2 cellular contexts compared by ENCODE assay signal in the genomic region with DNA sequence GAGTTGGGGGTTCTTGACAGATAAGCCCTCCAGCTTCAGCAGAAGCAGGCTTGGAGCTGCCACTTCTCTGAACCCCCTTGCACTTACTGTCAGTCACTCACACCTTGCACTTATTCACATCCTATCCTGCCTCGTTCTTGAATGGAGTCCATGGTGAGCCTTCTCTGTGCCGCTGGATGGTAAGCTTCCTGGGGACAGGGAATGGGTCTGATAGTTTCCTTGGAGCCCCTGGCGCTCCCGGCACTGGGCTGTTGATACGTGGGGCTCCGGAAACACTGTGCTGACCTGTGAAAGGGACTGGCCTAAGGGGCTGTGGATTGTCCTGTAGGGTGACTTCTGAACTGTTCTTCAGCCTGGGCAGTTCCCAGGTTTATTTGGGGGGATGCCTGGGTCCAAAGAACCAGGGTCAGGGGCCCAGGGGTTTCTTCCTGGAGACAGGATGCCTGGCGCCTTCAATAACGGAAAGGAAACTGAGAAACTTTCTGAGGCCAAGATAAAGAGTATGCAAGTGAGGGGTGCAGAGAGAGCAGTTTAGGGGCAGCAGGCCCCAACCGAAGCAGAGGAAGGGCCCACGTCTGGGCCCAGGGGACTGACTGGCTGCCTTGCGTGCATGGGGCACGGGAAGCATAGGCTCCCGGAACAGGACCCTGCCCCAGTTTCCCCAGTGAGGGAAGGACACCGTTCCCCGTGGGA.
A peak's percentile ranks its signal among the peaks of the same experiment; 100 is the strongest.
TF ChIP-seq lines count a peak whose summit lies in the region.

No MANE protein-coding gene starts in this region.

TF ChIP-seq in IMR-90, 13 proteins besides CTCF, POLR2A, EP300 and RAD21:
- TF ChIP-seq BHLHE40 (IDR thresholded peaks at IDR 0.05; ENCODE audit: low read depth, low read length) (no peak), NFE2L2 (IDR thresholded peaks at IDR 0.05; ENCODE audit: low read depth, low read length) (no peak), MAFK (IDR thresholded peaks at IDR 0.05; ENCODE audit: low read depth, low read length) (no peak), ELK1 (IDR thresholded peaks at IDR 0.05; ENCODE audit: borderline replicate concordance, low read depth, low read length) (no peak), RCOR1 (IDR thresholded peaks at IDR 0.05; ENCODE audit: insufficient replicate concordance, low read length) (no peak), MAZ (IDR thresholded peaks at IDR 0.05; ENCODE audit: borderline replicate concordance, low read depth, low read length) (no peak), RFX5 (IDR thresholded peaks at IDR 0.05; ENCODE audit: low read depth, low read length) (no peak), CHD1 (IDR thresholded peaks at IDR 0.05; ENCODE audit: low read depth, low read length) (no peak), MXI1 (IDR thresholded peaks at IDR 0.05; ENCODE audit: borderline replicate concordance, low read depth, low read length) (no peak), SMC3 (IDR thresholded peaks at IDR 0.05; ENCODE audit: low read depth, low read length) (no peak), CEBPB (IDR thresholded peaks at IDR 0.05; ENCODE audit: low read depth, low read length) (no peak), FOS (IDR thresholded peaks at IDR 0.05; ENCODE audit: low read depth, low read length) (no peak)
- TF ChIP-seq, protein P1, sequence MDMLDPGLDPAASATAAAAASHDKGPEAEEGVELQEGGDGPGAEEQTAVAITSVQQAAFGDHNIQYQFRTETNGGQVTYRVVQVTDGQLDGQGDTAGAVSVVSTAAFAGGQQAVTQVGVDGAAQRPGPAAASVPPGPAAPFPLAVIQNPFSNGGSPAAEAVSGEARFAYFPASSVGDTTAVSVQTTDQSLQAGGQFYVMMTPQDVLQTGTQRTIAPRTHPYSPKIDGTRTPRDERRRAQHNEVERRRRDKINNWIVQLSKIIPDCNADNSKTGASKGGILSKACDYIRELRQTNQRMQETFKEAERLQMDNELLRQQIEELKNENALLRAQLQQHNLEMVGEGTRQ (IDR thresholded peaks at IDR 0.05; ENCODE audit: low read depth, low read length) = no peak

TF ChIP-seq in K562, 482 proteins besides CTCF, POLR2A, EP300 and RAD21 (continues in another document):
- peak; percentile 48; the same call in 1 of the 2 replicates for TF ChIP-seq EHMT2 (IDR thresholded peaks at IDR 0.05)
- no peak for TF ChIP-seq HMG20B (CRISPR knock-in tag; IDR thresholded peaks at IDR 0.05)
- TF ChIP-seq E2F6 (IDR thresholded peaks at IDR 0.05; ENCODE audit: borderline replicate concordance in 1 of 2, extremely low read depth in 1 of 2, insufficient read depth in 1 of 2, insufficient read length in 1 of 2, low read depth in 1 of 2, low read length in 1 of 2, poor library complexity in 1 of 2, severe bottlenecking in 1 of 2) = peak in 1 of 2 experiments; percentile 23
- TF ChIP-seq HMGN3 (IDR thresholded peaks at IDR 0.05; ENCODE audit: borderline replicate concordance, extremely low read depth, insufficient read length, low read depth, low read length) = no peak
- 0 out of 2 replicates have a peak, but pooled peaks have one; percentile 38 for TF ChIP-seq NFRKB (IDR thresholded peaks at IDR 0.05; ENCODE audit: low read depth)
- peak; percentile 40; the same call in 1 of the 2 replicates for TF ChIP-seq NR2C2 (CRISPR knock-in tag; IDR thresholded peaks at IDR 0.05)
- no peak for TF ChIP-seq NR2C2 (tag; IDR thresholded peaks at IDR 0.05)
- TF ChIP-seq, protein P2, sequence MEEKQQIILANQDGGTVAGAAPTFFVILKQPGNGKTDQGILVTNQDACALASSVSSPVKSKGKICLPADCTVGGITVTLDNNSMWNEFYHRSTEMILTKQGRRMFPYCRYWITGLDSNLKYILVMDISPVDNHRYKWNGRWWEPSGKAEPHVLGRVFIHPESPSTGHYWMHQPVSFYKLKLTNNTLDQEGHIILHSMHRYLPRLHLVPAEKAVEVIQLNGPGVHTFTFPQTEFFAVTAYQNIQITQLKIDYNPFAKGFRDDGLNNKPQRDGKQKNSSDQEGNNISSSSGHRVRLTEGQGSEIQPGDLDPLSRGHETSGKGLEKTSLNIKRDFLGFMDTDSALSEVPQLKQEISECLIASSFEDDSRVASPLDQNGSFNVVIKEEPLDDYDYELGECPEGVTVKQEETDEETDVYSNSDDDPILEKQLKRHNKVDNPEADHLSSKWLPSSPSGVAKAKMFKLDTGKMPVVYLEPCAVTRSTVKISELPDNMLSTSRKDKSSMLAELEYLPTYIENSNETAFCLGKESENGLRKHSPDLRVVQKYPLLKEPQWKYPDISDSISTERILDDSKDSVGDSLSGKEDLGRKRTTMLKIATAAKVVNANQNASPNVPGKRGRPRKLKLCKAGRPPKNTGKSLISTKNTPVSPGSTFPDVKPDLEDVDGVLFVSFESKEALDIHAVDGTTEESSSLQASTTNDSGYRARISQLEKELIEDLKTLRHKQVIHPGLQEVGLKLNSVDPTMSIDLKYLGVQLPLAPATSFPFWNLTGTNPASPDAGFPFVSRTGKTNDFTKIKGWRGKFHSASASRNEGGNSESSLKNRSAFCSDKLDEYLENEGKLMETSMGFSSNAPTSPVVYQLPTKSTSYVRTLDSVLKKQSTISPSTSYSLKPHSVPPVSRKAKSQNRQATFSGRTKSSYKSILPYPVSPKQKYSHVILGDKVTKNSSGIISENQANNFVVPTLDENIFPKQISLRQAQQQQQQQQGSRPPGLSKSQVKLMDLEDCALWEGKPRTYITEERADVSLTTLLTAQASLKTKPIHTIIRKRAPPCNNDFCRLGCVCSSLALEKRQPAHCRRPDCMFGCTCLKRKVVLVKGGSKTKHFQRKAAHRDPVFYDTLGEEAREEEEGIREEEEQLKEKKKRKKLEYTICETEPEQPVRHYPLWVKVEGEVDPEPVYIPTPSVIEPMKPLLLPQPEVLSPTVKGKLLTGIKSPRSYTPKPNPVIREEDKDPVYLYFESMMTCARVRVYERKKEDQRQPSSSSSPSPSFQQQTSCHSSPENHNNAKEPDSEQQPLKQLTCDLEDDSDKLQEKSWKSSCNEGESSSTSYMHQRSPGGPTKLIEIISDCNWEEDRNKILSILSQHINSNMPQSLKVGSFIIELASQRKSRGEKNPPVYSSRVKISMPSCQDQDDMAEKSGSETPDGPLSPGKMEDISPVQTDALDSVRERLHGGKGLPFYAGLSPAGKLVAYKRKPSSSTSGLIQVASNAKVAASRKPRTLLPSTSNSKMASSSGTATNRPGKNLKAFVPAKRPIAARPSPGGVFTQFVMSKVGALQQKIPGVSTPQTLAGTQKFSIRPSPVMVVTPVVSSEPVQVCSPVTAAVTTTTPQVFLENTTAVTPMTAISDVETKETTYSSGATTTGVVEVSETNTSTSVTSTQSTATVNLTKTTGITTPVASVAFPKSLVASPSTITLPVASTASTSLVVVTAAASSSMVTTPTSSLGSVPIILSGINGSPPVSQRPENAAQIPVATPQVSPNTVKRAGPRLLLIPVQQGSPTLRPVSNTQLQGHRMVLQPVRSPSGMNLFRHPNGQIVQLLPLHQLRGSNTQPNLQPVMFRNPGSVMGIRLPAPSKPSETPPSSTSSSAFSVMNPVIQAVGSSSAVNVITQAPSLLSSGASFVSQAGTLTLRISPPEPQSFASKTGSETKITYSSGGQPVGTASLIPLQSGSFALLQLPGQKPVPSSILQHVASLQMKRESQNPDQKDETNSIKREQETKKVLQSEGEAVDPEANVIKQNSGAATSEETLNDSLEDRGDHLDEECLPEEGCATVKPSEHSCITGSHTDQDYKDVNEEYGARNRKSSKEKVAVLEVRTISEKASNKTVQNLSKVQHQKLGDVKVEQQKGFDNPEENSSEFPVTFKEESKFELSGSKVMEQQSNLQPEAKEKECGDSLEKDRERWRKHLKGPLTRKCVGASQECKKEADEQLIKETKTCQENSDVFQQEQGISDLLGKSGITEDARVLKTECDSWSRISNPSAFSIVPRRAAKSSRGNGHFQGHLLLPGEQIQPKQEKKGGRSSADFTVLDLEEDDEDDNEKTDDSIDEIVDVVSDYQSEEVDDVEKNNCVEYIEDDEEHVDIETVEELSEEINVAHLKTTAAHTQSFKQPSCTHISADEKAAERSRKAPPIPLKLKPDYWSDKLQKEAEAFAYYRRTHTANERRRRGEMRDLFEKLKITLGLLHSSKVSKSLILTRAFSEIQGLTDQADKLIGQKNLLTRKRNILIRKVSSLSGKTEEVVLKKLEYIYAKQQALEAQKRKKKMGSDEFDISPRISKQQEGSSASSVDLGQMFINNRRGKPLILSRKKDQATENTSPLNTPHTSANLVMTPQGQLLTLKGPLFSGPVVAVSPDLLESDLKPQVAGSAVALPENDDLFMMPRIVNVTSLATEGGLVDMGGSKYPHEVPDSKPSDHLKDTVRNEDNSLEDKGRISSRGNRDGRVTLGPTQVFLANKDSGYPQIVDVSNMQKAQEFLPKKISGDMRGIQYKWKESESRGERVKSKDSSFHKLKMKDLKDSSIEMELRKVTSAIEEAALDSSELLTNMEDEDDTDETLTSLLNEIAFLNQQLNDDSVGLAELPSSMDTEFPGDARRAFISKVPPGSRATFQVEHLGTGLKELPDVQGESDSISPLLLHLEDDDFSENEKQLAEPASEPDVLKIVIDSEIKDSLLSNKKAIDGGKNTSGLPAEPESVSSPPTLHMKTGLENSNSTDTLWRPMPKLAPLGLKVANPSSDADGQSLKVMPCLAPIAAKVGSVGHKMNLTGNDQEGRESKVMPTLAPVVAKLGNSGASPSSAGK (IDR thresholded peaks at IDR 0.05) = 0 out of 2 replicates have a peak, but pooled peaks have one; percentile 10
- TF ChIP-seq, protein P3, sequence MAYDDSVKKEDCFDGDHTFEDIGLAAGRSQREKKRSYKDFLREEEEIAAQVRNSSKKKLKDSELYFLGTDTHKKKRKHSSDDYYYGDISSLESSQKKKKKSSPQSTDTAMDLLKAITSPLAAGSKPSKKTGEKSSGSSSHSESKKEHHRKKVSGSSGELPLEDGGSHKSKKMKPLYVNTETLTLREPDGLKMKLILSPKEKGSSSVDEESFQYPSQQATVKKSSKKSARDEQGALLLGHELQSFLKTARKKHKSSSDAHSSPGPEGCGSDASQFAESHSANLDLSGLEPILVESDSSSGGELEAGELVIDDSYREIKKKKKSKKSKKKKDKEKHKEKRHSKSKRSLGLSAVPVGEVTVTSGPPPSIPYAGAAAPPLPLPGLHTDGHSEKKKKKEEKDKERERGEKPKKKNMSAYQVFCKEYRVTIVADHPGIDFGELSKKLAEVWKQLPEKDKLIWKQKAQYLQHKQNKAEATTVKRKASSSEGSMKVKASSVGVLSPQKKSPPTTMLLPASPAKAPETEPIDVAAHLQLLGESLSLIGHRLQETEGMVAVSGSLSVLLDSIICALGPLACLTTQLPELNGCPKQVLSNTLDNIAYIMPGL (CRISPR knock-in tag; IDR thresholded peaks at IDR 0.05) = 0 out of 2 replicates have a peak, but pooled peaks have one; percentile 36
- TF ChIP-seq, protein P4, sequence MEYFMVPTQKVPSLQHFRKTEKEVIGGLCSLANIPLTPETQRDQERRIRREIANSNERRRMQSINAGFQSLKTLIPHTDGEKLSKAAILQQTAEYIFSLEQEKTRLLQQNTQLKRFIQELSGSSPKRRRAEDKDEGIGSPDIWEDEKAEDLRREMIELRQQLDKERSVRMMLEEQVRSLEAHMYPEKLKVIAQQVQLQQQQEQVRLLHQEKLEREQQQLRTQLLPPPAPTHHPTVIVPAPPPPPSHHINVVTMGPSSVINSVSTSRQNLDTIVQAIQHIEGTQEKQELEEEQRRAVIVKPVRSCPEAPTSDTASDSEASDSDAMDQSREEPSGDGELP (CRISPR knock-in tag; IDR thresholded peaks at IDR 0.05; ENCODE audit: borderline replicate concordance) = peak; percentile 37; the same call in 1 of the 2 replicates
- no peak for TF ChIP-seq PCBP1 (IDR thresholded peaks at IDR 0.05; ENCODE audit: low read depth, low read length, poor library complexity, severe bottlenecking)
- no peak for TF ChIP-seq FOXK2 (conservative IDR thresholded peaks at IDR 0.05 in 1 of 2, IDR thresholded peaks at IDR 0.05 in 1 of 2; ENCODE audit: low read depth in 2 of 2)
- TF ChIP-seq ZFX (CRISPR knock-in tag; IDR thresholded peaks at IDR 0.05) = peak; percentile 53; the same call in 1 of the 2 replicates
- no peak for TF ChIP-seq POLR2AphosphoS5 (IDR thresholded peaks at IDR 0.05; ENCODE audit: control insufficient read depth, insufficient read depth, low read depth, low read length)
- TF ChIP-seq KDM5B (IDR thresholded peaks at IDR 0.05; ENCODE audit: insufficient replicate concordance, low read depth, low read length) = peak; percentile 17
- TF ChIP-seq LCOR (CRISPR knock-in tag; IDR thresholded peaks at IDR 0.05) = 0 out of 2 replicates have a peak, but pooled peaks have one; percentile 16
- TF ChIP-seq TRIM24 (IDR thresholded peaks at IDR 0.05) = peak; percentile 49 to 68; a peak in 2 of 4 replicates
- 0 out of 2 replicates have a peak, but pooled peaks have one; percentile 42 for TF ChIP-seq ZNF232 (CRISPR knock-in tag; IDR thresholded peaks at IDR 0.05)
- no peak for TF ChIP-seq ZNF830 (CRISPR knock-in tag; IDR thresholded peaks at IDR 0.05)
- TF ChIP-seq ZBTB1 (CRISPR knock-in tag; IDR thresholded peaks at IDR 0.05; ENCODE audit: borderline replicate concordance, low read depth) = 0 out of 2 replicates have a peak, but pooled peaks have one; percentile 33
- TF ChIP-seq E2F5 (CRISPR knock-in tag; IDR thresholded peaks at IDR 0.05) = 0 out of 2 replicates have a peak, but pooled peaks have one; percentile 35
- TF ChIP-seq, protein P5, sequence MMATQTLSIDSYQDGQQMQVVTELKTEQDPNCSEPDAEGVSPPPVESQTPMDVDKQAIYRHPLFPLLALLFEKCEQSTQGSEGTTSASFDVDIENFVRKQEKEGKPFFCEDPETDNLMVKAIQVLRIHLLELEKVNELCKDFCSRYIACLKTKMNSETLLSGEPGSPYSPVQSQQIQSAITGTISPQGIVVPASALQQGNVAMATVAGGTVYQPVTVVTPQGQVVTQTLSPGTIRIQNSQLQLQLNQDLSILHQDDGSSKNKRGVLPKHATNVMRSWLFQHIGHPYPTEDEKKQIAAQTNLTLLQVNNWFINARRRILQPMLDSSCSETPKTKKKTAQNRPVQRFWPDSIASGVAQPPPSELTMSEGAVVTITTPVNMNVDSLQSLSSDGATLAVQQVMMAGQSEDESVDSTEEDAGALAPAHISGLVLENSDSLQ (IDR thresholded peaks at IDR 0.05) = peak; percentile 38; the same call in 1 of the 2 replicates
- TF ChIP-seq ZNF316 (IDR thresholded peaks at IDR 0.05) = peak; percentile 92
- TF ChIP-seq CBX3 (IDR thresholded peaks at IDR 0.05; ENCODE audit: borderline replicate concordance in 1 of 2, low read length in 2 of 2) = peak in 1 of 2 experiments; percentile 79; a peak in 1 of 3 replicates
- TF ChIP-seq ZNF511 (CRISPR knock-in tag; IDR thresholded peaks at IDR 0.05) = peak; percentile 58; the same call in 1 of the 2 replicates
